In genomic region chr6:114514153-114514552, GRCh38 we compare ENCODE assay signal across 23 cellular contexts.
DNase-seq lines count a peak whose midpoint lies in the region; ATAC-seq, FAIRE-seq and TF ChIP-seq lines count a peak whose summit lies in the region.
"Had no signal": no experiment of that assay in that cellular context is flagged by ENCODE, and none has a peak within 500 bp of the region (broad histone marks: within the 10 kb centered on the region; RNA-seq: fewer than 3 reads in every experiment).

No MANE protein-coding gene starts in this region.

- TF ChIP-seq EP300 in HepG2 (IDR thresholded peaks at IDR 0.05; ENCODE audit: low read depth in 2 of 2, low read length in 2 of 2) (peak in 1 of 2 experiments; percentile 8; a peak in 1 of 4 replicates), HepG2 (CRISPR knock-in tag; IDR thresholded peaks at IDR 0.05; ENCODE audit: borderline replicate concordance) (no peak)

- BruUV-seq in HepG2 (replicated peaks; lab: Mats Ljungman, UMichigan): no TSS peak

- H3K36me3 ChIP-seq in HepG2 (replicated peaks in 1 of 2; ENCODE audit: control insufficient read depth in 1 of 2, insufficient read depth in 2 of 2, low read length in 2 of 2) (no peaks in the 10 kb centered on the region), right lobe of liver (no peaks in the 10 kb centered on the region)
- H3K36me3 ChIP-seq: BE2C; BLaER1 treated with 17β-estradiol and CSF1 and Interleukin-3, amounts not matched to agents 10 nM and 100 nM had no signal

- H3K4me1 ChIP-seq in HepG2 (ENCODE audit: insufficient read depth, low read length): peaks cover 13% of the 10 kb centered on the region
- H3K4me1 ChIP-seq in right lobe of liver: no peaks in the 10 kb centered on the region
- H3K4me1 ChIP-seq: A549; BE2C; BLaER1 treated with 17β-estradiol and CSF1 and Interleukin-3, amounts not matched to agents 10 nM and 100 nM had no signal

- TF ChIP-seq CTCF in HepG2 (CRISPR knock-in tag; IDR thresholded peaks at IDR 0.05) (no peak), right lobe of liver (IDR thresholded peaks at IDR 0.05) (no peak), nephron (IDR thresholded peaks at IDR 0.05; ENCODE audit: unreplicated experiment in 3 of 3) (no peak)

- no peak overlapping the region for H3K27ac ChIP-seq in HepG2 (ENCODE audit: extremely low read length, insufficient read depth, low read length)
- no peak overlapping the region for H3K27ac ChIP-seq in right lobe of liver
- H3K27ac ChIP-seq: A549; BLaER1 treated with 17β-estradiol and CSF1 and Interleukin-3, amounts not matched to agents 10 nM and 100 nM had no signal

- H3K9me3 ChIP-seq in HepG2 (ENCODE audit: low read length): no peaks in the 10 kb centered on the region
- no peaks in the 10 kb centered on the region for H3K9me3 ChIP-seq in right lobe of liver
- H3K9me3 ChIP-seq: A549; BE2C; BLaER1 treated with 17β-estradiol and CSF1 and Interleukin-3, amounts not matched to agents 10 nM and 100 nM had no signal

- peak; percentile 15 for DNase-seq in HepG2 (ENCODE audit: low spot score)
- no peak for DNase-seq in right lobe of liver
- peak; percentile 8 for DNase-seq in kidney tubule cell (ENCODE audit: low spot score)
- no peak for DNase-seq in posterior cingulate gyrus
- DNase-seq: 8988T; ACHN; AML-193; BE2C; CD4-positive, alpha-beta T cell; CD8-positive, alpha-beta memory T cell; DMS 273 treated with DMSO at 0.1 percent for 48 hours; DND-41; H9 had no signal

- 0% methylated on average over 1 of the region's 1 CpG for WGBS in HepG2 (ENCODE audit: low lambda C conversion rate)
- 0% methylated on average over 1 of the region's 1 CpG for WGBS in right lobe of liver (ENCODE audit: insufficient coverage, low coverage, low lambda C conversion rate, missing lambda C conversion rate)

- no peaks in the 10 kb centered on the region for H3K27me3 Mint-ChIP-seq in nephron (ENCODE audit: low read depth)
- H3K27me3 Mint-ChIP-seq: CD4-positive, alpha-beta T cell; CD8-positive, alpha-beta memory T cell had no signal

- no peak for FAIRE-seq in HepG2 (lab: Jason Lieb, UNC)
- FAIRE-seq: A549, D721Med, G401.6, GM12892 had no signal

- intact Hi-C loops in HepG2 (cut with micrococcal nuclease; ENCODE audit: unreplicated experiment): loop anchor here (10.0 kb wide), 1 partner anchor 169 kb away; the partner anchor contains the start of gene HS3ST5
- intact Hi-C loops in right lobe of liver (cut with DNase I): no loop called here
- intact Hi-C loops in posterior cingulate gyrus (cut with DNase I): no loop called here

- ATAC-seq in HepG2: peak; percentile 60; the same call in 2 of the 3 replicates
- ATAC-seq in right lobe of liver: no peak
- no peak for ATAC-seq in HG03342 (IDR thresholded peaks at IDR 0.05; ENCODE audit: unreplicated experiment)
- ATAC-seq: A549, GM23338, HCT116 had no signal

- no peaks in the 10 kb centered on the region for H4K20me1 ChIP-seq in HepG2 (ENCODE audit: insufficient read depth, low read length)
- H4K20me1 ChIP-seq: BLaER1 treated with 17β-estradiol and CSF1 and Interleukin-3, amounts not matched to agents 10 nM and 100 nM had no signal

- POLR2A ChIA-PET in HepG2 (lab: Yijun Ruan, JAX): no interaction called here

- H3K4me3 ChIP-seq in HepG2 (replicated peaks in 1 of 3; ENCODE audit: insufficient read depth in 1 of 3, low read depth in 2 of 3, low read length in 3 of 3): no peak overlapping the region
- H3K4me3 ChIP-seq in right lobe of liver: no peak overlapping the region
- H3K4me3 ChIP-seq: A549; BLaER1 treated with 17β-estradiol and CSF1 and Interleukin-3, amounts not matched to agents 10 nM and 100 nM; GM23338 had no signal

- no peak for TF ChIP-seq POLR2A in HepG2 (IDR thresholded peaks at IDR 0.05; ENCODE audit: insufficient read depth in 1 of 2, low read depth in 2 of 2, low read length in 2 of 2)
- TF ChIP-seq POLR2A in right lobe of liver (IDR thresholded peaks at IDR 0.05): no peak

- H3K27ac Mint-ChIP-seq in nephron: peak overlapping the region; percentile 42 to 81 (median 75)
- H3K27ac Mint-ChIP-seq: CD14-positive monocyte; CD4-positive, alpha-beta T cell; GM23338; H9 had no signal

- CTCF ChIA-PET in HepG2 (lab: Yijun Ruan, JAX; ENCODE audit: low intra/inter-chr PET ratio, low total read pairs): no interaction called here

- no peaks in the 10 kb centered on the region for H3K79me2 ChIP-seq in HepG2 (ENCODE audit: insufficient read depth, low read length)

- no peak overlapping the region for H3K9ac ChIP-seq in HepG2 (ENCODE audit: insufficient read depth, low read depth, low read length)
- H3K9ac ChIP-seq: BLaER1 treated with 17β-estradiol and CSF1 and Interleukin-3, amounts not matched to agents 10 nM and 100 nM had no signal

- no peak overlapping the region for H3K4me3 Mint-ChIP-seq in nephron
- H3K4me3 Mint-ChIP-seq: CD14-positive monocyte; CD4-positive, alpha-beta T cell; CD8-positive, alpha-beta memory T cell; GM23338; H9 had no signal

- no peaks in the 10 kb centered on the region for H3K4me1 Mint-ChIP-seq in nephron
- H3K4me1 Mint-ChIP-seq: CD14-positive monocyte; CD8-positive, alpha-beta memory T cell had no signal

- peaks cover 2% of the 10 kb centered on the region for H3K9me3 Mint-ChIP-seq in nephron

- H3K36me3 Mint-ChIP-seq in nephron (ENCODE audit: low read depth): no peaks in the 10 kb centered on the region
- H3K36me3 Mint-ChIP-seq: CD14-positive monocyte; CD8-positive, alpha-beta memory T cell had no signal

- no peak for TF ChIP-seq RAD21 in HepG2 (CRISPR knock-in tag; IDR thresholded peaks at IDR 0.05)

- H3K4me2 ChIP-seq in HepG2 (ENCODE audit: low read depth, low read length): no peak overlapping the region
- H3K4me2 ChIP-seq: A549; BLaER1 treated with 17β-estradiol and CSF1 and Interleukin-3, amounts not matched to agents 10 nM and 100 nM; GM23338 had no signal

- no peak overlapping the region for H2AFZ ChIP-seq in HepG2 (ENCODE audit: low read length)
- H2AFZ ChIP-seq: GM23338 had no signal

- in situ Hi-C loops in HepG2 (cut with HindIII; ENCODE audit: extremely low pct_ligation_motif_present, low pct_unique_long_range_greater_than_20kb): no loop called here

- no peaks in the 10 kb centered on the region for H3K27me3 ChIP-seq in HepG2 (ENCODE audit: control insufficient read depth in 1 of 2, insufficient read depth in 2 of 2, low read length in 2 of 2)
- H3K27me3 ChIP-seq in right lobe of liver: no peaks in the 10 kb centered on the region
- H3K27me3 ChIP-seq: BE2C; BLaER1 treated with 17β-estradiol and CSF1 and Interleukin-3, amounts not matched to agents 10 nM and 100 nM had no signal

TF ChIP-seq in HepG2, 621 proteins besides CTCF, POLR2A, EP300 and RAD21:
- TF ChIP-seq ZNF792 (CRISPR knock-in tag; IDR thresholded peaks at IDR 0.05) (no peak), TCF7 (IDR thresholded peaks at IDR 0.05; ENCODE audit: low read depth) (0 out of 2 replicates have a peak, but pooled peaks have one; percentile 7)

Comparison
In these comparisons a context has a peak if more than half of its experiments do, and no peak if none do; other contexts are left out.
1. DNase-seq: peak in HepG2 (single experiment) and kidney tubule cell (single experiment); none in right lobe of liver (0 of 3) and posterior cingulate gyrus (0 of 10).